Comparison of ENCODE assay signal across 21 cellular contexts in genomic region chr6:124432632-124433031, GRCh38.
"Had no signal": no experiment of that assay in that cellular context is flagged by ENCODE, and none has a peak within 500 bp of the region (broad histone marks: within the 10 kb centered on the region; RNA-seq: fewer than 3 reads in every experiment).

No MANE protein-coding gene starts in this region.

- FAIRE-seq: endothelial cell of umbilical vein, small intestine, urothelium cell line had no signal

- H3K4me1 ChIP-seq: foreskin keratinocyte, heart left ventricle, right atrium auricular region had no signal

- H3K27ac Mint-ChIP-seq: endodermal cell, nephron had no signal

- H3K27me3 ChIP-seq: foreskin keratinocyte, heart left ventricle, ovary, right atrium auricular region had no signal

- H3K4me3 ChIP-seq: coronary artery, heart left ventricle, lung, ovary, right atrium auricular region had no signal

- H3K27ac ChIP-seq: coronary artery, foreskin keratinocyte, heart left ventricle, ovary, right atrium auricular region had no signal

- DNase-seq: effector CD4-positive, alpha-beta T cell; endodermal cell; erythroblast; foreskin keratinocyte; heart left ventricle; hippocampal formation; left colon; left ventricle myocardium superior; mesenchymal stem cell; midbrain; ovary; small intestine; stimulated activated CD4-positive, alpha-beta T cell treated with anti-CD3 and anti-CD28 coated beads, Interleukin-2, amount 100 ng/mL, for 48 hours; stimulated activated naive CD4-positive, alpha-beta T cell treated with Interleukin-2 at 50 U/mL for 16 hours; trophoblast cell had no signal

- H3K36me3 ChIP-seq: heart left ventricle, ovary, right atrium auricular region had no signal

- H3K9me3 Mint-ChIP-seq: endodermal cell, nephron had no signal

- H3K9me3 ChIP-seq: heart left ventricle, ovary, right atrium auricular region had no signal

- H3K4me3 Mint-ChIP-seq: endodermal cell, nephron had no signal

- ATAC-seq: foreskin keratinocyte, heart left ventricle, left colon, left ventricle myocardium superior had no signal
